1 cellular context compared by ENCODE assay signal in the genomic region with DNA sequence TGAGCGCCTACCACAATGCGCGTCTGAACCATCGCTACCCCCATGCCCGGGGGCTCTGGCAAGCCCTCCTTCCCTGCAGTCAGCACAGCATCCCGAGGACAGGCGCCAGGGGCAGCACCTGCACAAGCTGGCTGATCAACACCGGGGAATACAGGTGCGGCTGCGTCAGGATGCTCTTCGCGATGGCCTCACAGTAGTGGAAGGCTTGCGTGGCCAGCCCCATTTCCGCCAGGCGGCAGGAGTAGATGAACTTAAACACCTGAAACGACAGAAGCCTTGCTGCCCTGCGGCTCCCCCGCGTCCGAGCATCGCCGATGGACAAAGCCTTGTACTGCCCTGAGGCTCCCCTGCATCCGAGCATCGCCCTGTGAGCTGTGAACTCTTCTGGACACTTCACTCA.
TF ChIP-seq lines count a peak whose summit lies in the region.

No MANE protein-coding gene starts in this region.

TF ChIP-seq in HepG2, 621 proteins besides CTCF, POLR2A, EP300 and RAD21:
- TF ChIP-seq ZNF652 (CRISPR knock-in tag; IDR thresholded peaks at IDR 0.05; ENCODE audit: borderline replicate concordance, low read depth) (no peak), KLF15 (CRISPR knock-in tag; IDR thresholded peaks at IDR 0.05; ENCODE audit: borderline replicate concordance) (no peak), RBM22 (optimal IDR thresholded peaks at IDR 0.05; ENCODE audit: low read length) (no peak), AGO2 (optimal IDR thresholded peaks at IDR 0.05; ENCODE audit: low read depth, low read length) (peak; percentile 51)
- TF ChIP-seq, protein P1, sequence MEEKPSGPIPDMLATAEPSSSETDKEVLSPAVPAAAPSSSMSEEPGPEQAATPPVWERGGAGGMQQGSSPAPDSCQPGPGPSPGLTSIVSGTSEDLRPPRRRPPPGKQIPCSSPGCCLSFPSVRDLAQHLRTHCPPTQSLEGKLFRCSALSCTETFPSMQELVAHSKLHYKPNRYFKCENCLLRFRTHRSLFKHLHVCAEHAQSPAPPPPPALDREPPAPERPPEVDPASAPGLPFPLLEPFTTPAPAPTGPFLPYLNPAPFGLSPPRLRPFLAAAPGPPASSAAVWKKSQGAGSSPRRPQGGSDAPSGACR (CRISPR knock-in tag; IDR thresholded peaks at IDR 0.05): no peak
